8 cellular contexts compared by ENCODE assay signal in the genomic region with DNA sequence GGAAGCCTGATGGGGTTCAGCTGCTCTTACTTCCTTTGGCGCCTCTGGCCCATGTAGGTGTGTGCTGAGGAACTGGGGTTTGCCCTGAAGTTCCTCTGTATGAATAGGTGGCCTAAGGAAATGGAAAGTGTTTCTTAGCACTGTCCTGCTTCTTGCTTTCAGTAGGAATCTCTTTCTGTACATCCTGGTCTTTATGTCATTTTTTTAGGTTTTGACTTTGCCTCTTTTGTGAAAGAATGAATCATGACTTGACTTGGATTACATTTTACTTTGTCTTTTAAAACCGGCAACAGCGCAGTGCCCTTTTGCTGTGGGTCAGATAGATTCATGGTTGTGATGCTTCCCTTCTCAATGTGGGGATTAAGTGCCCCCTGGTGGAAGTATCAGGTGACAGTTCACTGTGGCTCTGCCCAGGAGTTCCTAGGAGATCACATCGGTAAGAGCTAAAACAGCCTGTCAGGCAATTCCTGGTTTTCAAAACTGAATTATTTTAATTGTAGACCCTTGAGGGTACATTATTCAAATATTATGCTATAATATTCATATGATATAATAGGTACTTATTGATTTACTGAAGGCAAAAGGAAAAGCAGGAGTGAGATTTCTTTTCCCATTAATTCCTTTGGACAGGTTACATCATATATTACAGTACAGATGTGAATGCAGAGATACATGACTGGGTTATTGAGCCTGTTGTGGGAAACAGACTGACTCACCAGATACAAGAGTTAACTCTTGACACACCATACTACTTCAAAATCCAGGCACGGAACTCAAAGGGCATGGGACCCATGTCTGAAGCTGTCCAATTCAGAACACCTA.
DNase-seq lines count a peak whose midpoint lies in the region; ATAC-seq and TF ChIP-seq lines count a peak whose summit lies in the region.

No MANE protein-coding gene starts in this region.

- no peak overlapping the region for H3K9ac ChIP-seq in KMS-11

- H3K36me3 Mint-ChIP-seq in activated naive CD8-positive, alpha-beta T cell treated with anti-CD3 and anti-CD28 coated beads, Interleukin-2, amount 50 U/mL, for 24 hours (ENCODE audit: low read depth), result no peaks in the 10 kb centered on the region

- no peaks in the 10 kb centered on the region for H3K9me3 ChIP-seq in left ventricle myocardium inferior (replicated peaks)

- DNase-seq in GM10266 (ENCODE audit: extremely low spot score) (peak; percentile 51), RWPE1 (ENCODE audit: low spot score) (peak; percentile 55), left ventricle myocardium inferior (no peak), putamen (ENCODE audit: low spot score) (peak; percentile 53)
- peak; percentile 35 for DNase-seq in activated naive CD8-positive, alpha-beta T cell treated with anti-CD3 and anti-CD28 coated beads, Interleukin-2, amount 50 U/mL, for 24 hours

- no peak overlapping the region for H3K27ac ChIP-seq in KMS-11
- H3K27ac ChIP-seq in RWPE1, result no peak overlapping the region
- H3K27ac ChIP-seq in left ventricle myocardium inferior (replicated peaks), result no peak overlapping the region

- no peak overlapping the region for H2AFZ ChIP-seq in KMS-11 (ENCODE audit: low read depth)

- H3K36me3 ChIP-seq in KMS-11 (ENCODE audit: insufficient read depth) (no peaks in the 10 kb centered on the region), left ventricle myocardium inferior (peaks cover 13% of the 10 kb centered on the region)

- H3K4me2 ChIP-seq in KMS-11, result no peak overlapping the region

- H3K27me3 ChIP-seq in KMS-11 (ENCODE audit: insufficient read depth, low read depth) (no peaks in the 10 kb centered on the region), left ventricle myocardium inferior (ENCODE audit: low read depth) (no peaks in the 10 kb centered on the region)

- no peaks in the 10 kb centered on the region for H3K79me2 ChIP-seq in KMS-11 (ENCODE audit: insufficient read depth, low read depth)

- H3K4me3 ChIP-seq in KMS-11 (IDR thresholded peaks at IDR 0.05; ENCODE audit: insufficient read depth, low read depth, low read length) (no peak overlapping the region), left ventricle myocardium inferior (no peak overlapping the region)

- TF ChIP-seq CTCF in GM10266 (IDR thresholded peaks at IDR 0.05; ENCODE audit: control insufficient read depth, insufficient read depth, low read depth, missing control alignments) (peak; percentile 73), KMS-11 (conservative IDR thresholded peaks at IDR 0.05; ENCODE audit: low read depth, low read length) (peak; percentile 87), RWPE1 (conservative IDR thresholded peaks at IDR 0.05; ENCODE audit: low read depth) (peak; percentile 84), left ventricle myocardium inferior (IDR thresholded peaks at IDR 0.05; ENCODE audit: borderline replicate concordance) (peak; percentile 87)

- no peak overlapping the region for H3K27ac Mint-ChIP-seq in activated naive CD8-positive, alpha-beta T cell treated with anti-CD3 and anti-CD28 coated beads, Interleukin-2, amount 50 U/mL, for 24 hours

- no peaks in the 10 kb centered on the region for H3K9me3 Mint-ChIP-seq in activated naive CD8-positive, alpha-beta T cell treated with anti-CD3 and anti-CD28 coated beads, Interleukin-2, amount 50 U/mL, for 24 hours

- H3K4me1 ChIP-seq in KMS-11 (ENCODE audit: low read depth, poor library complexity, severe bottlenecking) (no peaks in the 10 kb centered on the region), left ventricle myocardium inferior (peaks cover 6% of the 10 kb centered on the region)

- intact Hi-C loops in left ventricle myocardium inferior (cut with micrococcal nuclease), result no loop called here

- POLR2A ChIA-PET in RWPE1 (lab: Yijun Ruan, JAX; ENCODE audit: low non-redundant PET), result no interaction called here

- no peaks in the 10 kb centered on the region for H3K27me3 Mint-ChIP-seq in activated naive CD8-positive, alpha-beta T cell treated with anti-CD3 and anti-CD28 coated beads, Interleukin-2, amount 50 U/mL, for 24 hours

- H3K4me1 Mint-ChIP-seq in activated naive CD8-positive, alpha-beta T cell treated with anti-CD3 and anti-CD28 coated beads, Interleukin-2, amount 50 U/mL, for 24 hours, result no peaks in the 10 kb centered on the region

- H3K4me3 Mint-ChIP-seq in activated naive CD8-positive, alpha-beta T cell treated with anti-CD3 and anti-CD28 coated beads, Interleukin-2, amount 50 U/mL, for 24 hours, result no peak overlapping the region

- H4K20me1 ChIP-seq in KMS-11 (ENCODE audit: insufficient read depth), result no peaks in the 10 kb centered on the region

- ATAC-seq in activated naive CD8-positive, alpha-beta T cell treated with anti-CD3 and anti-CD28 coated beads, Interleukin-2, amount 50 U/mL, for 24 hours, result peak; percentile 87
- ATAC-seq in HG03108 (IDR thresholded peaks at IDR 0.05; ENCODE audit: unreplicated experiment), result no peak
- no peak for ATAC-seq in GM18519 (IDR thresholded peaks at IDR 0.05; ENCODE audit: low FRiP score, unreplicated experiment)

- CTCF ChIA-PET in RWPE1 (lab: Yijun Ruan, JAX), result interaction anchor here (0.6 to 1.0 kb wide), 10 partner anchors 16 to 1036 kb away, joined by 3 to 4 read pairs (median 3); no protein-coding TSS in a partner anchor
